8 cellular contexts compared by ENCODE assay signal in genomic region chr3:100269410-100270217, GRCh38. TPM values are rescaled to one million over a fixed set of nuclear protein-coding genes. Genes with fewer than 3 reads are reported as not detected.
A peak's percentile ranks its signal among the peaks of the same experiment; 100 is the strongest.
DNase-seq lines count a peak whose midpoint lies in the region; ATAC-seq and TF ChIP-seq lines count a peak whose summit lies in the region.

No MANE protein-coding gene starts in this region.

- H3K9me3 Mint-ChIP-seq in type B pancreatic cell = no peaks in the 10 kb centered on the region

- no peaks in the 10 kb centered on the region for H3K27me3 Mint-ChIP-seq in type B pancreatic cell

- no peak overlapping the region for H3K27ac Mint-ChIP-seq in type B pancreatic cell

- no peaks in the 10 kb centered on the region for H3K36me3 Mint-ChIP-seq in type B pancreatic cell

- ATAC-seq in left lobe of liver (no peak), GM18909 (IDR thresholded peaks at IDR 0.05; ENCODE audit: poor library complexity, unreplicated experiment) (no peak)

- H3K4me3 ChIP-seq in WI38 (ENCODE audit: low read depth, low read length) = peak overlapping the region; percentile 15; the same call in 1 of the 2 replicates

- peaks cover 17% of the 10 kb centered on the region for H3K4me1 Mint-ChIP-seq in type B pancreatic cell (ENCODE audit: unreplicated experiment)

- TF ChIP-seq CTCF in WI38 (IDR thresholded peaks at IDR 0.05; ENCODE audit: low read depth, low read length) (no peak), type B pancreatic cell (conservative IDR thresholded peaks at IDR 0.05) (no peak)

- DNase-seq in Caki2 (ENCODE audit: low read depth) (peak; percentile 1), HS-27A (ENCODE audit: low read depth) (peak; percentile 94), kidney glomerular epithelial cell (lab: John Stamatoyannopoulos, UW) (peak; percentile 80), NCI-H2227 (lab: John Stamatoyannopoulos, UW; ENCODE audit: unreplicated experiment) (no peak), type B pancreatic cell (ENCODE audit: extremely low spot score, unreplicated experiment) (no peak), left lobe of liver (ENCODE audit: low spot score) (no peak)

- H3K4me3 Mint-ChIP-seq in type B pancreatic cell = no peak overlapping the region

- in situ Hi-C loops in Caki2 (cut with HindIII; ENCODE audit: low pct_unique_long_range_greater_than_20kb, low sequenced_read_pairs) = no loop called here

RNA-seq across cellular contexts. Expression of gene TBC1D23, which starts 8.8 kb away (rescaled TPM):
- 7.0 and 8.9 TPM in 2 replicates for total RNA-seq in Caki2 (2014; rRNA removed; shearing (Covaris generic); ENCODE audit: low replicate concordance)
- 39.6 and 45.2 TPM in 2 replicates for total RNA-seq in type B pancreatic cell (ENCODE audit: low replicate concordance)
- 18.5 TPM for total RNA-seq in left lobe of liver

Comparison
In these comparisons a context has a peak if more than half of its experiments do, and no peak if none do; other contexts are left out.
1. DNase-seq: peak in Caki2 (single experiment), HS-27A (single experiment) and kidney glomerular epithelial cell (single experiment); none in NCI-H2227 (single experiment), type B pancreatic cell (single experiment) and left lobe of liver (single experiment).